In the genomic region with DNA sequence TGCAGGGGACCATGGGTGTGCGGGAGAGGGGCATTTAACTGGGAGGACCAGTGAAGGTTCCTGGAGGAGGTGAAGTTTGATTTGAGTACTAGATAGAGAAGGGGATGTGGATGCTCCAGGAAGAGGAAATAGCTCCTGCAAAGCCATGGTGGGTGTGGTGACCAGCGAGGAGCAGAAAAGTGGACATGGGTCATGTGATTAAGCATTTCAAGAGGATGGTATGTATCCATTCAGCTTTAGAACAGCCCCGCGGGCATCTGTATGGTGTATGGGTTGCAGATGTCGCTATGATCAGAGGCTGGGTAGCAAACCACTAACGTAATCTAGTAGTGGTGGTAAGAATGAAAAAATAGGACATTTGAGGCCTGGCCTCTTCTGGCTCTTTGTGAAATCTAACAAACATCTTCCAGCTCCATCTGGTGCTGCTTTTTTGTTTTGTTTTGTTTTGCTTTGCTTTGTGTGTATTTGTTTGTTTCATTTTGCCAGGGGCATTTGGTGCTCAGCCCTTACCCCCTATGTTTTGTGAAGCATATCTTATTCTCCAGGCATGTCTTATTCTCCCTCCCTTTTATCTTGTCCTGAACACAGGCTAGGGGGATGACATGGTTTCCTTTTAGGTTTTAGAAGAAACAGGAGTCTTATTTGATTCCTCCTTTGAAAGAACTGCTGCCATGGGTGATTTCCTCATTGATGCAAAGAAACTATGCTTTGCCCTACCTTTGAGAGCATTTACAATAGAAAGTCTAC, we compare ENCODE assay signal across 19 cellular contexts.
"Had no signal": no experiment of that assay in that cellular context is flagged by ENCODE, and none has a peak within 500 bp of the region (broad histone marks: within the 10 kb centered on the region; RNA-seq: fewer than 3 reads in every experiment).

No MANE protein-coding gene starts in this region.

- DNase-seq: activated CD4-positive, alpha-beta T cell treated with anti-CD3 and anti-CD28 coated beads for 48 hours; activated CD4-positive, alpha-beta T cell treated with anti-CD3 and anti-CD28 coated beads, Interleukin-2, amount 50 U/mL, for 48 hours; activated CD8-positive, alpha-beta memory T cell treated with anti-CD3 and anti-CD28 coated beads for 24 hours; activated effector memory CD4-positive, alpha-beta T cell treated with Interleukin-2 at 50 U/mL for 16 hours; activated naive CD4-positive, alpha-beta T cell treated with Interleukin-2 at 50 U/mL for 16 hours; dorsolateral prefrontal cortex; effector memory CD4-positive, alpha-beta T cell; left ventricle myocardium inferior; nephron progenitor cell; ovary; stimulated activated naive CD4-positive, alpha-beta T cell; T-helper 1 cell; tibial artery; upper lobe of right lung had no signal

- H3K4me3 ChIP-seq: ascending aorta, coronary artery, dorsolateral prefrontal cortex, left ventricle myocardium inferior, ovary, skin epidermis, suprapubic skin, tibial artery, upper lobe of right lung had no signal

- H3K4me1 ChIP-seq: ascending aorta, left ventricle myocardium inferior, suprapubic skin, tibial artery, upper lobe of right lung had no signal

- ATAC-seq: sciatic nerve, upper lobe of right lung had no signal

- H3K9me3 ChIP-seq: ascending aorta, left ventricle myocardium inferior, ovary, suprapubic skin, tibial artery, upper lobe of right lung had no signal

- H3K27me3 ChIP-seq: ascending aorta, ovary, suprapubic skin, tibial artery, upper lobe of right lung had no signal

- H3K36me3 ChIP-seq: ascending aorta, left ventricle myocardium inferior, ovary, suprapubic skin, tibial artery, upper lobe of right lung had no signal
